Comparison of ENCODE assay signal across 13 cellular contexts in genomic region chr3:145798005-145798404, GRCh38.
"Had no signal": no experiment of that assay in that cellular context is flagged by ENCODE, and none has a peak within 500 bp of the region (broad histone marks: within the 10 kb centered on the region; RNA-seq: fewer than 3 reads in every experiment).

No MANE protein-coding gene starts in this region.

- DNase-seq: effector memory CD4-positive, alpha-beta T cell; kidney glomerular epithelial cell; mammary epithelial cell; naive B cell; spleen; stimulated activated CD4-positive, alpha-beta T cell treated with anti-CD3 and anti-CD28 coated beads, Interleukin-15, amount 100 ng/mL, for 24 hours; stimulated activated CD4-positive, alpha-beta T cell treated with anti-CD3 and anti-CD28 coated beads, Interleukin-1b, Interleukin-23, amount 100 ng/mL, for 48 hours; stimulated activated CD4-positive, alpha-beta T cell treated with anti-CD3 and anti-CD28 coated beads, Interleukin-4, amount 100 ng/mL, for 24 hours; stimulated activated naive B cell treated with anti-CD40 and anti-IgM and Interleukin-4, amounts not matched to agents 10 μg/mL and 1 μg/mL and 100 μg/mL, for 72 hours; stimulated activated naive CD8-positive, alpha-beta T cell treated with anti-CD3 and anti-CD28 coated beads, Interleukin-15, amount 100 ng/mL, for 72 hours; transverse colon had no signal

- H3K4me1 ChIP-seq: heart left ventricle, spleen, transverse colon had no signal

- H3K4me3 ChIP-seq: heart left ventricle, spleen, thoracic aorta, transverse colon had no signal

- H3K36me3 ChIP-seq: heart left ventricle, spleen, thoracic aorta, transverse colon had no signal

- H3K27ac ChIP-seq: heart left ventricle, spleen, thoracic aorta, transverse colon had no signal

- H3K9me3 ChIP-seq: thoracic aorta, transverse colon had no signal

- H3K27me3 ChIP-seq: heart left ventricle, spleen, transverse colon had no signal
